In genomic region chr13:23608704-23609413, GRCh38 we compare ENCODE assay signal across 8 cellular contexts. TPM values are rescaled to one million over a fixed set of nuclear protein-coding genes. Genes with fewer than 3 reads are reported as not detected.
DNase-seq lines count a peak whose midpoint lies in the region; ATAC-seq and TF ChIP-seq lines count a peak whose summit lies in the region.

No MANE protein-coding gene starts in this region.

- no peaks in the 10 kb centered on the region for H4K20me1 ChIP-seq in PC-9 (ENCODE audit: insufficient read depth)

- no peak overlapping the region for H3K4me2 ChIP-seq in PC-9

- H3K27me3 ChIP-seq in foreskin keratinocyte = no peaks in the 10 kb centered on the region
- peaks cover 1% of the 10 kb centered on the region; the same call in 1 of the 2 replicates for H3K27me3 ChIP-seq in PC-9 (ENCODE audit: insufficient read depth, low read depth)

- no TSS peak for BruUV-seq in PC-9 (replicated peaks; lab: Mats Ljungman, UMichigan)

- ATAC-seq in foreskin keratinocyte = peak; percentile 50

- no peaks in the 10 kb centered on the region for H3K9me2 ChIP-seq in PC-9 (ENCODE audit: insufficient read depth)

- CTCF ChIA-PET in PC-9 (lab: Charles Lee) = no interaction called here

- H3K79me2 ChIP-seq in PC-9 (ENCODE audit: low read depth) = no peaks in the 10 kb centered on the region

- no peaks in the 10 kb centered on the region for H3K36me3 ChIP-seq in PC-9 (ENCODE audit: low read depth)

- peaks cover 16% of the 10 kb centered on the region for H3K4me1 ChIP-seq in foreskin keratinocyte
- H3K4me1 ChIP-seq in PC-9 (replicated peaks; ENCODE audit: insufficient read depth) = no peaks in the 10 kb centered on the region

- TF ChIP-seq CTCF in foreskin keratinocyte (conservative IDR thresholded peaks at IDR 0.05) (no peak), PC-9 (conservative IDR thresholded peaks at IDR 0.05) (no peak), GM20000 (IDR thresholded peaks at IDR 0.05; ENCODE audit: extremely low read depth, missing control alignments) (no peak)

- H3K4me3 ChIP-seq in PC-9 = no peak overlapping the region

- H3K9me3 ChIP-seq in PC-9 (ENCODE audit: insufficient read depth, low read depth) = no peaks in the 10 kb centered on the region

- peak; percentile 85 for DNase-seq in EH (ENCODE audit: low read depth)
- peak; percentile 95 for DNase-seq in NCI-H524 (lab: John Stamatoyannopoulos, UW)
- DNase-seq in foreskin keratinocyte = no peak
- DNase-seq in pons (ENCODE audit: low spot score) = peak; percentile 46
- no peak for DNase-seq in PC-9
- DNase-seq in superior temporal gyrus (ENCODE audit: extremely low spot score) = no peak
- DNase-seq in DMS79 treated with DMSO at 0.1 percent for 48 hours (lab: John Stamatoyannopoulos, UW) = no peak
- no peak for DNase-seq in GM20000 (ENCODE audit: low spot score)

- H3K27ac ChIP-seq in foreskin keratinocyte (peak overlapping the region; percentile 71), PC-9 (no peak overlapping the region)

- no peaks in the 10 kb centered on the region for H3F3A ChIP-seq in PC-9 (ENCODE audit: insufficient read depth, low read depth)

- intact Hi-C loops in PC-9 (cut with micrococcal nuclease; ENCODE audit: unreplicated experiment) = no loop called here

- no peak overlapping the region for H2AFZ ChIP-seq in PC-9

- POLR2A ChIA-PET in PC-9 (lab: Charles Lee; ENCODE audit: unreplicated experiment) = no interaction called here

RNA-seq across cellular contexts. Expression of gene TNFRSF19, which starts 38.6 kb away (rescaled TPM):
- total RNA-seq in foreskin keratinocyte (0.78 and 0.81 TPM in 2 replicates), PC-9 (2021) (0.13 and 0.24 TPM in 2 replicates)
- polyA plus RNA-seq in foreskin keratinocyte = 0.28 and 0.31 TPM in 2 replicates

Comparison
In these comparisons a context has a peak if more than half of its experiments do, and no peak if none do; other contexts are left out.
1. DNase-seq: peak in EH (single experiment), NCI-H524 (2 of 2) and pons (single experiment); none in foreskin keratinocyte (0 of 2), PC-9 (0 of 2), superior temporal gyrus (single experiment), DMS79 treated with DMSO at 0.1 percent for 48 hours (single experiment) and GM20000 (single experiment).